Comparison of ENCODE assay signal across 8 cellular contexts in genomic region chr22:33302049-33302545, GRCh38.
A peak's percentile ranks its signal among the peaks of the same experiment; 100 is the strongest.
DNase-seq lines count a peak whose midpoint lies in the region; ATAC-seq, FAIRE-seq and TF ChIP-seq lines count a peak whose summit lies in the region.

No MANE protein-coding gene starts in this region.

- no peaks in the 10 kb centered on the region for H3K27me3 ChIP-seq in BLaER1 treated with 17β-estradiol and CSF1 and Interleukin-3, amounts not matched to agents 10 nM and 100 nM

- TF ChIP-seq CTCF in cardiac fibroblast (IDR thresholded peaks at IDR 0.05; ENCODE audit: low read depth, low read length) = peak; percentile 98
- peak; percentile 97 for TF ChIP-seq CTCF in kidney (IDR thresholded peaks at IDR 0.05; ENCODE audit: borderline replicate concordance, extremely low read depth, insufficient read depth)

- ATAC-seq in GM19397 (IDR thresholded peaks at IDR 0.05; ENCODE audit: unreplicated experiment) = no peak

- FAIRE-seq in kidney (lab: Jason Lieb, UNC) = no peak

- no peaks in the 10 kb centered on the region for H4K20me1 ChIP-seq in BLaER1 treated with 17β-estradiol and CSF1 and Interleukin-3, amounts not matched to agents 10 nM and 100 nM

- intact Hi-C loops in kidney (cut with DNase I) = loop anchor here (10.0 kb wide), 1 partner anchor 623 kb away; the partner anchor contains the start of gene LARGE1

- H3K9ac ChIP-seq in BLaER1 treated with 17β-estradiol and CSF1 and Interleukin-3, amounts not matched to agents 10 nM and 100 nM = peak overlapping the region in 10 of 11 experiments; percentile 14 to 92 (median 86); a peak in 20 of 22 replicates
- H3K9ac ChIP-seq in kidney (ENCODE audit: low read length in 2 of 2) = peak overlapping the region in 1 of 2 donors; percentile 47

- peak overlapping the region in 9 of 11 experiments; percentile 88 to 99 (median 99); a peak in 18 of 22 replicates for H3K27ac ChIP-seq in BLaER1 treated with 17β-estradiol and CSF1 and Interleukin-3, amounts not matched to agents 10 nM and 100 nM
- H3K27ac ChIP-seq in kidney (ENCODE audit: low read depth in 2 of 2, low read length in 2 of 2) = no peak overlapping the region

- H3K4me3 ChIP-seq in BLaER1 treated with 17β-estradiol and CSF1 and Interleukin-3, amounts not matched to agents 10 nM and 100 nM = peak overlapping the region in 6 of 10 experiments; percentile 2 to 55 (median 32); a peak in 7 of 20 replicates
- no peak overlapping the region for H3K4me3 ChIP-seq in cardiac fibroblast (replicated peaks in 1 of 2; ENCODE audit: low read depth in 2 of 2, low read length in 2 of 2)
- peak overlapping the region; percentile 44 to 51 for H3K4me3 ChIP-seq in kidney (ENCODE audit: low read length in 2 of 2)

- DNase-seq in GM19240 (ENCODE audit: insufficient read length, low spot score) (peak; percentile 68), NCI-H1092 treated with DMSO at 0.1 percent for 48 hours (lab: John Stamatoyannopoulos, UW) (peak; percentile 64), T1000 (lab: John Stamatoyannopoulos, UW) (peak; percentile 17), cardiac fibroblast (ENCODE audit: low read depth in 2 of 2) (peak; percentile 71 to 76), kidney (peak; percentile 92)
- peak; percentile 48 to 54 (median 51) for DNase-seq in stimulated activated CD4-positive, alpha-beta T cell treated with anti-CD3 and anti-CD28 coated beads, Interleukin-12 subunit alpha, Interleukin-12 subunit beta, amount 100 ng/mL, for 48 hours (ENCODE audit: low read depth in 2 of 3, low spot score in 1 of 3)

- peaks cover 0 to 9% (median 0%) of the 10 kb centered on the region in 11 experiments; a peak in 8 of 22 replicates for H3K36me3 ChIP-seq in BLaER1 treated with 17β-estradiol and CSF1 and Interleukin-3, amounts not matched to agents 10 nM and 100 nM
- no peaks in the 10 kb centered on the region for H3K36me3 ChIP-seq in kidney (ENCODE audit: control insufficient read depth in 1 of 2, insufficient read depth in 2 of 2, low read length in 2 of 2)

- H3K4me2 ChIP-seq in BLaER1 treated with 17β-estradiol and CSF1 and Interleukin-3, amounts not matched to agents 10 nM and 100 nM = peak overlapping the region; percentile 70 to 98 (median 94)

- peaks cover 48 to 77% (median 71%) of the 10 kb centered on the region in 10 experiments for H3K4me1 ChIP-seq in BLaER1 treated with 17β-estradiol and CSF1 and Interleukin-3, amounts not matched to agents 10 nM and 100 nM
- H3K4me1 ChIP-seq in kidney (ENCODE audit: control insufficient read depth in 1 of 2, insufficient read depth in 1 of 2, low read depth in 1 of 2, low read length in 2 of 2) = peaks cover 9 to 16% of the 10 kb centered on the region in 2 donors

- no peaks in the 10 kb centered on the region for H3K9me3 ChIP-seq in BLaER1 treated with 17β-estradiol and CSF1 and Interleukin-3, amounts not matched to agents 10 nM and 100 nM (replicated peaks in 1 of 11)
- no peaks in the 10 kb centered on the region for H3K9me3 ChIP-seq in kidney (ENCODE audit: control insufficient read depth in 1 of 2, low read length in 2 of 2)

Comparison
In these comparisons a context has a peak if more than half of its experiments do, and no peak if none do; other contexts are left out.
1. H3K27ac ChIP-seq: peak in BLaER1 treated with 17β-estradiol and CSF1 and Interleukin-3, amounts not matched to agents 10 nM and 100 nM (9 of 11); none in kidney (0 of 2).
2. H3K4me3 ChIP-seq: peak in BLaER1 treated with 17β-estradiol and CSF1 and Interleukin-3, amounts not matched to agents 10 nM and 100 nM (6 of 10) and kidney (2 of 2); none in cardiac fibroblast (0 of 2).
3. DNase-seq: peak in every context shown above with its lines; median percentile 92 in kidney; 74 in cardiac fibroblast; 68 in GM19240; 64 in NCI-H1092 treated with DMSO at 0.1 percent for 48 hours; 51 in stimulated activated CD4-positive, alpha-beta T cell treated with anti-CD3 and anti-CD28 coated beads, Interleukin-12 subunit alpha, Interleukin-12 subunit beta, amount 100 ng/mL, for 48 hours; 17 in T1000.